1 cellular context compared by ENCODE assay signal in genomic region chr7:102236592-102237287, GRCh38.
TF ChIP-seq lines count a peak whose summit lies in the region.

No MANE protein-coding gene starts in this region.

TF ChIP-seq in GM23338, 12 proteins besides CTCF, POLR2A, EP300 and RAD21 (continued from another document):
- TF ChIP-seq, protein P1, sequence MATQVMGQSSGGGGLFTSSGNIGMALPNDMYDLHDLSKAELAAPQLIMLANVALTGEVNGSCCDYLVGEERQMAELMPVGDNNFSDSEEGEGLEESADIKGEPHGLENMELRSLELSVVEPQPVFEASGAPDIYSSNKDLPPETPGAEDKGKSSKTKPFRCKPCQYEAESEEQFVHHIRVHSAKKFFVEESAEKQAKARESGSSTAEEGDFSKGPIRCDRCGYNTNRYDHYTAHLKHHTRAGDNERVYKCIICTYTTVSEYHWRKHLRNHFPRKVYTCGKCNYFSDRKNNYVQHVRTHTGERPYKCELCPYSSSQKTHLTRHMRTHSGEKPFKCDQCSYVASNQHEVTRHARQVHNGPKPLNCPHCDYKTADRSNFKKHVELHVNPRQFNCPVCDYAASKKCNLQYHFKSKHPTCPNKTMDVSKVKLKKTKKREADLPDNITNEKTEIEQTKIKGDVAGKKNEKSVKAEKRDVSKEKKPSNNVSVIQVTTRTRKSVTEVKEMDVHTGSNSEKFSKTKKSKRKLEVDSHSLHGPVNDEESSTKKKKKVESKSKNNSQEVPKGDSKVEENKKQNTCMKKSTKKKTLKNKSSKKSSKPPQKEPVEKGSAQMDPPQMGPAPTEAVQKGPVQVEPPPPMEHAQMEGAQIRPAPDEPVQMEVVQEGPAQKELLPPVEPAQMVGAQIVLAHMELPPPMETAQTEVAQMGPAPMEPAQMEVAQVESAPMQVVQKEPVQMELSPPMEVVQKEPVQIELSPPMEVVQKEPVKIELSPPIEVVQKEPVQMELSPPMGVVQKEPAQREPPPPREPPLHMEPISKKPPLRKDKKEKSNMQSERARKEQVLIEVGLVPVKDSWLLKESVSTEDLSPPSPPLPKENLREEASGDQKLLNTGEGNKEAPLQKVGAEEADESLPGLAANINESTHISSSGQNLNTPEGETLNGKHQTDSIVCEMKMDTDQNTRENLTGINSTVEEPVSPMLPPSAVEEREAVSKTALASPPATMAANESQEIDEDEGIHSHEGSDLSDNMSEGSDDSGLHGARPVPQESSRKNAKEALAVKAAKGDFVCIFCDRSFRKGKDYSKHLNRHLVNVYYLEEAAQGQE (IDR thresholded peaks at IDR 0.05; ENCODE audit: unreplicated experiment), result no peak
- TF ChIP-seq POLR2AphosphoS5 (IDR thresholded peaks at IDR 0.05; ENCODE audit: low read depth), result no peak
- no peak for TF ChIP-seq EZH2 (IDR thresholded peaks at IDR 0.05; ENCODE audit: low read depth, unreplicated experiment)
- no peak for TF ChIP-seq ZNF331 (CRISPR knock-in tag; IDR thresholded peaks at IDR 0.05; ENCODE audit: low read depth)
- TF ChIP-seq NANOG (IDR thresholded peaks at IDR 0.05; ENCODE audit: borderline replicate concordance), result no peak
- TF ChIP-seq JUNB (IDR thresholded peaks at IDR 0.05; ENCODE audit: unreplicated experiment), result no peak
